2 cellular contexts compared by ENCODE assay signal in genomic region chr14:61233436-61233956, GRCh38.
TF ChIP-seq lines count a peak whose summit lies in the region.

No MANE protein-coding gene starts in this region.

TF ChIP-seq in HCT116, 20 proteins besides CTCF, POLR2A, EP300 and RAD21:
- no peak for TF ChIP-seq EGR1 (IDR thresholded peaks at IDR 0.05; ENCODE audit: low read depth)
- TF ChIP-seq POLR2AphosphoS5 (IDR thresholded peaks at IDR 0.05; ENCODE audit: low read depth, low read length) = no peak
- TF ChIP-seq, protein P1, sequence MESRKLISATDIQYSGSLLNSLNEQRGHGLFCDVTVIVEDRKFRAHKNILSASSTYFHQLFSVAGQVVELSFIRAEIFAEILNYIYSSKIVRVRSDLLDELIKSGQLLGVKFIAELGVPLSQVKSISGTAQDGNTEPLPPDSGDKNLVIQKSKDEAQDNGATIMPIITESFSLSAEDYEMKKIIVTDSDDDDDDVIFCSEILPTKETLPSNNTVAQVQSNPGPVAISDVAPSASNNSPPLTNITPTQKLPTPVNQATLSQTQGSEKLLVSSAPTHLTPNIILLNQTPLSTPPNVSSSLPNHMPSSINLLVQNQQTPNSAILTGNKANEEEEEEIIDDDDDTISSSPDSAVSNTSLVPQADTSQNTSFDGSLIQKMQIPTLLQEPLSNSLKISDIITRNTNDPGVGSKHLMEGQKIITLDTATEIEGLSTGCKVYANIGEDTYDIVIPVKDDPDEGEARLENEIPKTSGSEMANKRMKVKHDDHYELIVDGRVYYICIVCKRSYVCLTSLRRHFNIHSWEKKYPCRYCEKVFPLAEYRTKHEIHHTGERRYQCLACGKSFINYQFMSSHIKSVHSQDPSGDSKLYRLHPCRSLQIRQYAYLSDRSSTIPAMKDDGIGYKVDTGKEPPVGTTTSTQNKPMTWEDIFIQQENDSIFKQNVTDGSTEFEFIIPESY (IDR thresholded peaks at IDR 0.05; ENCODE audit: extremely low read depth, insufficient replicate concordance, low read length) = no peak
- TF ChIP-seq ELF1 (IDR thresholded peaks at IDR 0.05; ENCODE audit: borderline replicate concordance, low read depth) = no peak
- TF ChIP-seq FOSL1 (IDR thresholded peaks at IDR 0.05; ENCODE audit: low read depth) = no peak
- no peak for TF ChIP-seq REST (IDR thresholded peaks at IDR 0.05; ENCODE audit: low read depth)
- no peak for TF ChIP-seq SP1 (IDR thresholded peaks at IDR 0.05; ENCODE audit: low read depth)
- no peak for TF ChIP-seq TCF7L2 (IDR thresholded peaks at IDR 0.05; ENCODE audit: borderline replicate concordance, extremely low read depth, insufficient read depth, insufficient read length)
- no peak for TF ChIP-seq YY1 (IDR thresholded peaks at IDR 0.05; ENCODE audit: extremely low read depth, insufficient replicate concordance, low read depth, low read length)
- TF ChIP-seq SIN3A (IDR thresholded peaks at IDR 0.05; ENCODE audit: low read depth) = no peak
- no peak for TF ChIP-seq EZH2phosphoT487 (IDR thresholded peaks at IDR 0.05; ENCODE audit: borderline replicate concordance)
- no peak for TF ChIP-seq CBX3 (IDR thresholded peaks at IDR 0.05; ENCODE audit: low read depth)
- no peak for TF ChIP-seq SRF (IDR thresholded peaks at IDR 0.05; ENCODE audit: low read depth)
- TF ChIP-seq ATF3 (IDR thresholded peaks at IDR 0.05) = no peak
- TF ChIP-seq ZFX (IDR thresholded peaks at IDR 0.05) = no peak
- no peak for TF ChIP-seq ZNF274 (IDR thresholded peaks at IDR 0.05; ENCODE audit: low read depth, low read length)
- TF ChIP-seq JUND (IDR thresholded peaks at IDR 0.05) = no peak
- no peak for TF ChIP-seq EZH2 (IDR thresholded peaks at IDR 0.05)
- TF ChIP-seq CEBPB (IDR thresholded peaks at IDR 0.05; ENCODE audit: low read depth) = no peak
- TF ChIP-seq MAX (IDR thresholded peaks at IDR 0.05) = no peak

TF ChIP-seq in GM12878, 131 proteins besides CTCF, POLR2A, EP300 and RAD21:
- TF ChIP-seq ZSCAN29 (IDR thresholded peaks at IDR 0.05) (no peak), BRCA1 (IDR thresholded peaks at IDR 0.05; ENCODE audit: low read depth, low read length) (no peak), CBX3 (IDR thresholded peaks at IDR 0.05; ENCODE audit: borderline replicate concordance, low read depth) (no peak), RB1 (IDR thresholded peaks at IDR 0.05; ENCODE audit: borderline replicate concordance) (no peak), MXI1 (IDR thresholded peaks at IDR 0.05; ENCODE audit: low read depth, low read length) (no peak), SIX5 (IDR thresholded peaks at IDR 0.05; ENCODE audit: low read depth, low read length, severe bottlenecking) (no peak), NR2C1 (IDR thresholded peaks at IDR 0.05) (no peak), TCF3 (IDR thresholded peaks at IDR 0.05; ENCODE audit: borderline replicate concordance, insufficient read depth, low read depth, low read length) (no peak)
